Comparison of ENCODE assay signal across 32 cellular contexts in genomic region chr17:44889003-44889402, GRCh38. TPM values are rescaled to one million over a fixed set of nuclear protein-coding genes. Genes with fewer than 3 reads are reported as not detected.
"Had no signal": no experiment of that assay in that cellular context is flagged by ENCODE, and none has a peak within 500 bp of the region (broad histone marks: within the 10 kb centered on the region; RNA-seq: fewer than 3 reads in every experiment).

No MANE protein-coding gene starts in this region.

- H3K4me2 ChIP-seq: smooth muscle cell had no signal

- H3K9me3 ChIP-seq: esophagus muscularis mucosa, heart left ventricle, left lung, ovary, stomach, thyroid gland, upper lobe of left lung, vagina had no signal

- DNase-seq: activated CD4-positive, alpha-beta memory T cell treated with anti-CD3 and anti-CD28 coated beads, Interleukin-2, amount 10 ng/mL, durations not matched to agents 7 days and 5 days; activated CD4-positive, CD25-positive, alpha-beta regulatory T cell treated with anti-CD3 and anti-CD28 coated beads, Interleukin-2, amount 50 U/mL, for 72 hours; activated CD8-positive, alpha-beta memory T cell treated with anti-CD3 and anti-CD28 coated beads, Interleukin-2, amount 50 U/mL, for 48 hours; activated gamma-delta T cell treated with Interleukin-2 at 50 U/mL for 16 hours; activated naive CD4-positive, alpha-beta T cell treated with anti-CD3 and anti-CD28 coated beads, Interleukin-2, amount 50 U/mL, for 16 hours; activated T-cell treated with anti-CD3 and anti-CD28 coated beads, Interleukin-2, amount 50 U/mL, for 24 hours; amygdala; effector CD4-positive, alpha-beta T cell; foreskin keratinocyte; heart left ventricle; hypothalamus; immature natural killer cell; left lung; nephron progenitor cell; ovary; stimulated activated CD4-positive, alpha-beta T cell treated with anti-CD3 and anti-CD28 coated beads, Interleukin-1b, Interleukin-23, amount 100 ng/mL, for 48 hours; stimulated activated CD4-positive, alpha-beta T cell treated with anti-CD3 and anti-CD28 coated beads, Interleukin-4, amount 100 ng/mL, for 4 hours; stimulated activated CD8-positive, alpha-beta memory T cell treated with anti-CD3 and anti-CD28 coated beads, Interleukin-4, amount 100 ng/mL, for 48 hours; stimulated activated naive B cell treated with anti-CD40 and anti-IgM and Interleukin-4, amounts not matched to agents 10 μg/mL and 1 μg/mL and 100 μg/mL, for 72 hours; stomach; thyroid gland; upper lobe of left lung had no signal

- ATAC-seq: foreskin keratinocyte, left lung had no signal

- H3K4me1 ChIP-seq: esophagus muscularis mucosa, foreskin keratinocyte, thyroid gland had no signal

- H3K27ac ChIP-seq: esophagus muscularis mucosa, foreskin keratinocyte, ovary, thyroid gland, upper lobe of left lung, vagina had no signal

- H3K27me3 ChIP-seq: esophagus muscularis mucosa, foreskin keratinocyte, heart left ventricle, left lung, ovary, stomach, thyroid gland, upper lobe of left lung, vagina had no signal

- H3K4me3 ChIP-seq: esophagus muscularis mucosa, heart left ventricle, left lung, ovary, smooth muscle cell, stomach, thyroid gland, upper lobe of left lung, vagina had no signal

- H3K36me3 ChIP-seq: ovary had no signal

RNA-seq across cellular contexts. Expression of gene GFAP, which starts 26.3 kb away (rescaled TPM):
- total RNA-seq: activated CD4-positive, alpha-beta memory T cell treated with anti-CD3 and anti-CD28 coated beads, Interleukin-2, amount 10 ng/mL, durations not matched to agents 7 days and 5 days; activated CD4-positive, alpha-beta T cell treated with anti-CD3 and anti-CD28 coated beads, Interleukin-2, amount 10 ng/mL, durations not matched to agents 7 days and 5 days; activated T-helper 17 cell treated with anti-CD3 and anti-CD28 coated beads, Interleukin-2, amount 50 U/mL, for 72 hours; kidney epithelial cell; lung microvascular endothelial cell; progenitor cell of endocrine pancreas; upper lobe of left lung; vagina had no signal

RNA-seq across cellular contexts. Expression of gene HIGD1B, which starts 41.3 kb away (rescaled TPM):
- total RNA-seq: activated CD4-positive, alpha-beta memory T cell treated with anti-CD3 and anti-CD28 coated beads, Interleukin-2, amount 10 ng/mL, durations not matched to agents 7 days and 5 days; activated CD4-positive, alpha-beta T cell treated with anti-CD3 and anti-CD28 coated beads, Interleukin-2, amount 10 ng/mL, durations not matched to agents 7 days and 5 days; activated T-helper 17 cell treated with anti-CD3 and anti-CD28 coated beads, Interleukin-2, amount 50 U/mL, for 72 hours; foreskin keratinocyte; kidney epithelial cell; lung microvascular endothelial cell; progenitor cell of endocrine pancreas; renal cortical epithelial cell; smooth muscle cell; thyroid gland; vagina had no signal
- polyA plus RNA-seq: foreskin keratinocyte, immature natural killer cell had no signal

RNA-seq across cellular contexts. Expression of gene KIF18B, which starts 58.6 kb away (rescaled TPM):
- total RNA-seq: mesenteric fat pad had no signal

RNA-seq across cellular contexts. Expression of gene GJC1, which starts 58.9 kb away (rescaled TPM):
- polyA plus RNA-seq: immature natural killer cell had no signal
